22 cellular contexts compared by ENCODE assay signal in genomic region chr1:184362876-184363275, GRCh38. TPM values are rescaled to one million over a fixed set of nuclear protein-coding genes. Genes with fewer than 3 reads are reported as not detected.
DNase-seq lines count a peak whose midpoint lies in the region; ATAC-seq and TF ChIP-seq lines count a peak whose summit lies in the region.
"Had no signal": no experiment of that assay in that cellular context is flagged by ENCODE, and none has a peak within 500 bp of the region (broad histone marks: within the 10 kb centered on the region; RNA-seq: fewer than 3 reads in every experiment).

No MANE protein-coding gene starts in this region.

- ATAC-seq in GM18907 (IDR thresholded peaks at IDR 0.05; ENCODE audit: unreplicated experiment), result no peak
- ATAC-seq: GM23338; naive thymus-derived CD4-positive, alpha-beta T cell; pancreas; T-cell had no signal

- intact Hi-C loops in MCF 10A (cut with micrococcal nuclease), result no loop called here
- intact Hi-C loops in breast epithelium (cut with DNase I; ENCODE audit: low total_unique reads), result no loop called here

- peak overlapping the region in 1 of 2 donors; percentile 28 for H3K27ac ChIP-seq in breast epithelium
- H3K27ac ChIP-seq: pancreas, WERI-Rb-1 had no signal

- H3K27ac Mint-ChIP-seq in MCF 10A (ENCODE audit: low read depth, unreplicated experiment), result peak overlapping the region; percentile 22
- H3K27ac Mint-ChIP-seq: GM23338; naive thymus-derived CD4-positive, alpha-beta T cell; T-cell had no signal

- H3K4me1 Mint-ChIP-seq in MCF 10A (ENCODE audit: insufficient read depth, unreplicated experiment), result peaks cover 28% of the 10 kb centered on the region
- H3K4me1 Mint-ChIP-seq: GM23338, T-cell had no signal

- no TSS peak for BruUV-seq in MCF 10A (replicated peaks; lab: Mats Ljungman, UMichigan)

- no peak overlapping the region for H3K4me3 Mint-ChIP-seq in MCF 10A (ENCODE audit: unreplicated experiment)
- H3K4me3 Mint-ChIP-seq: CD14-positive monocyte; GM23338; naive thymus-derived CD4-positive, alpha-beta T cell; T-cell had no signal

- H3K27me3 ChIP-seq in breast epithelium, result no peaks in the 10 kb centered on the region
- H3K27me3 ChIP-seq: pancreas had no signal

- H3K4me3 ChIP-seq in breast epithelium, result no peak overlapping the region
- H3K4me3 ChIP-seq: GM23338, lung, pancreas, smooth muscle cell had no signal

- H3K9me3 ChIP-seq in breast epithelium, result no peaks in the 10 kb centered on the region
- H3K9me3 ChIP-seq: pancreas had no signal

- peak; percentile 82 for DNase-seq in MCF 10A (ENCODE audit: unreplicated experiment)
- DNase-seq in breast epithelium (ENCODE audit: low spot score in 2 of 2), result no peak
- peak; percentile 99 for DNase-seq in amniotic epithelial cell (ENCODE audit: low read depth)
- DNase-seq in iris pigment epithelial cell (ENCODE audit: low read depth), result peak; percentile 86
- no peak for DNase-seq in NCI-H2081 treated with DMSO at 0.1 percent for 48 hours (lab: John Stamatoyannopoulos, UW)
- no peak for DNase-seq in SKM-1 treated with dmso at 0.1 percent for 144 hours (lab: John Stamatoyannopoulos, UW; ENCODE audit: unreplicated experiment)
- DNase-seq in germinal center (ENCODE audit: low spot score), result no peak
- DNase-seq: activated CD4-positive, alpha-beta T cell treated with anti-CD3 and anti-CD28 coated beads, Interleukin-2, amount 50 U/mL, for 48 hours; activated T-cell treated with anti-CD3 and anti-CD28 coated beads for 4 hours; naive thymus-derived CD4-positive, alpha-beta T cell; NCI-H146; NCI-H345; pancreas; stimulated activated CD4-positive, alpha-beta T cell treated with anti-CD3 and anti-CD28 coated beads, Interleukin-4, amount 100 ng/mL, for 4 hours; substantia nigra; T-cell; WERI-Rb-1 had no signal

- CTCF ChIA-PET in MCF 10A (lab: Yijun Ruan, JAX), result interaction anchor here (0.5 to 2.0 kb wide), 8 partner anchors 10 to 330 kb away, joined by 3 to 6 read pairs (median 4); no protein-coding TSS in a partner anchor

- H3K9me3 Mint-ChIP-seq in MCF 10A (ENCODE audit: unreplicated experiment), result no peaks in the 10 kb centered on the region
- H3K9me3 Mint-ChIP-seq: GM23338, T-cell had no signal

- POLR2A ChIA-PET in MCF 10A (lab: Yijun Ruan, JAX), result interaction anchor here (0.5 to 6.7 kb wide), 10 partner anchors 9 to 335 kb away, joined by 3 to 93 read pairs (median 5); partner anchors contain the start of gene C1orf21

- no peak for TF ChIP-seq POLR2A in breast epithelium (IDR thresholded peaks at IDR 0.05)

- H3K36me3 ChIP-seq in breast epithelium, result no peaks in the 10 kb centered on the region
- H3K36me3 ChIP-seq: pancreas, WERI-Rb-1 had no signal

- H3K27me3 Mint-ChIP-seq in MCF 10A (ENCODE audit: insufficient read depth, unreplicated experiment), result no peaks in the 10 kb centered on the region

- TF ChIP-seq CTCF in MCF 10A (IDR thresholded peaks at IDR 0.05; ENCODE audit: unreplicated experiment) (no peak), breast epithelium (IDR thresholded peaks at IDR 0.05) (no peak)

- no peaks in the 10 kb centered on the region for H3K4me1 ChIP-seq in breast epithelium
- H3K4me1 ChIP-seq: pancreas had no signal

- no peaks in the 10 kb centered on the region for H3K36me3 Mint-ChIP-seq in MCF 10A (ENCODE audit: insufficient read depth, unreplicated experiment)
- H3K36me3 Mint-ChIP-seq: CD14-positive monocyte; naive thymus-derived CD4-positive, alpha-beta T cell; T-cell had no signal

RNA-seq across cellular contexts. Expression of gene C1orf21, which starts 24.0 kb away (rescaled TPM):
- total RNA-seq in MCF 10A (2022) (23.2 and 25.3 TPM in 2 replicates), breast epithelium (10 to 100 TPM; 31.5 to 75.7 (median 54.7) TPM)

Comparison
In these comparisons a context has a peak if more than half of its experiments do, and no peak if none do; other contexts are left out.
1. DNase-seq: peak in MCF 10A (single experiment), amniotic epithelial cell (single experiment) and iris pigment epithelial cell (single experiment); none in breast epithelium (0 of 2), NCI-H2081 treated with DMSO at 0.1 percent for 48 hours (single experiment), SKM-1 treated with dmso at 0.1 percent for 144 hours (single experiment) and germinal center (single experiment).